ENCODE assay signal across 21 cellular contexts in genomic region chr13:111484129-111484925, GRCh38.
DNase-seq lines count a peak whose midpoint lies in the region; ATAC-seq and TF ChIP-seq lines count a peak whose summit lies in the region.
"Had no signal": no experiment of that assay in that cellular context is flagged by ENCODE, and none has a peak within 500 bp of the region (broad histone marks: within the 10 kb centered on the region; RNA-seq: fewer than 3 reads in every experiment).

No MANE protein-coding gene starts in this region.

- WGBS in endodermal cell (ENCODE audit: insufficient coverage in 1 of 2, insufficient read length in 1 of 2), 2 experiments = 85 to 86% methylated on average over 10 to 22 of the region's 22 CpGs

- no peak for DNase-seq in GM23338 (ENCODE audit: low spot score)
- peak; percentile 37 for DNase-seq in NCI-H2196 (lab: John Stamatoyannopoulos, UW; ENCODE audit: unreplicated experiment)
- peak; percentile 37 for DNase-seq in chondrocyte (ENCODE audit: low spot score)
- peak; percentile 56 for DNase-seq in posterior vena cava (ENCODE audit: low spot score)
- DNase-seq in dorsolateral prefrontal cortex = no peak
- DNase-seq in endodermal cell = no peak
- DNase-seq: activated CD4-positive, alpha-beta T cell treated with anti-CD3 and anti-CD28 coated beads for 4 hours; activated gamma-delta T cell treated with Interleukin-2 at 50 U/mL for 16 hours; CD4-positive, CD25-positive, alpha-beta regulatory T cell; dermis blood vessel endothelial cell; DMS53; foreskin fibroblast; MG63; NCI-H187; NCI-H526 had no signal

- H3F3A ChIP-seq in GM23338 (replicated peaks; ENCODE audit: low read depth) = no peaks in the 10 kb centered on the region

- H3K4me3 Mint-ChIP-seq in GM23338 (no peak overlapping the region), chondrocyte (ENCODE audit: unreplicated experiment) (no peak overlapping the region), endodermal cell (no peak overlapping the region)
- H3K4me3 Mint-ChIP-seq: CD4-positive, CD25-positive, alpha-beta regulatory T cell had no signal

- no peak for TF ChIP-seq CTCF in GM23338 (conservative IDR thresholded peaks at IDR 0.05; ENCODE audit: low read depth in 2 of 2)
- no peak for TF ChIP-seq CTCF in chondrocyte (IDR thresholded peaks at IDR 0.05)
- TF ChIP-seq CTCF in dorsolateral prefrontal cortex (IDR thresholded peaks at IDR 0.05 in 54 of 56, conservative IDR thresholded peaks at IDR 0.05 in 2 of 56; ENCODE audit: low read depth in 1 of 56, partially characterized antibody in 56 of 56) = no peak
- no peak for TF ChIP-seq CTCF in endodermal cell (conservative IDR thresholded peaks at IDR 0.05)

- no peaks in the 10 kb centered on the region for H3K36me3 ChIP-seq in GM23338 (ENCODE audit: insufficient read depth)
- no peaks in the 10 kb centered on the region for H3K36me3 ChIP-seq in endodermal cell (ENCODE audit: control insufficient read depth, insufficient read depth, low read length)
- H3K36me3 ChIP-seq: breast epithelium, MG63 had no signal

- peak; percentile 52 for ATAC-seq in GM23338
- no peak for ATAC-seq in GM21786 (IDR thresholded peaks at IDR 0.05; ENCODE audit: unreplicated experiment)
- ATAC-seq: GM12878, Right ventricle myocardium inferior had no signal

- H3K4me3 ChIP-seq in GM23338 (no peak overlapping the region), dorsolateral prefrontal cortex (no peak overlapping the region), endodermal cell (ENCODE audit: low read length) (no peak overlapping the region)
- H3K4me3 ChIP-seq: breast epithelium, GM12878, lung, MG63 had no signal

- H3K4me1 Mint-ChIP-seq in GM23338 = peaks cover 2% of the 10 kb centered on the region; the same call in 2 of the 3 replicates
- H3K4me1 Mint-ChIP-seq in chondrocyte (ENCODE audit: low read depth) = no peaks in the 10 kb centered on the region
- H3K4me1 Mint-ChIP-seq in endodermal cell = peaks cover 5% of the 10 kb centered on the region
- H3K4me1 Mint-ChIP-seq: CD4-positive, CD25-positive, alpha-beta regulatory T cell had no signal

- H3K27ac Mint-ChIP-seq in GM23338 = no peak overlapping the region
- H3K27ac Mint-ChIP-seq in chondrocyte (ENCODE audit: unreplicated experiment) = no peak overlapping the region
- H3K27ac Mint-ChIP-seq in endodermal cell = no peak overlapping the region
- H3K27ac Mint-ChIP-seq: CD4-positive, CD25-positive, alpha-beta regulatory T cell had no signal

- intact Hi-C loops in posterior vena cava (cut with DNase I) (loop anchor here in 1 of 2 donors (10.0 kb wide), 1 partner anchor 1120 kb away; no protein-coding TSS in a partner anchor), dorsolateral prefrontal cortex (cut with DNase I) (no loop called here)

- H3K9me3 Mint-ChIP-seq in GM23338 (peaks cover 31% of the 10 kb centered on the region), chondrocyte (ENCODE audit: low read depth) (peaks cover 14% of the 10 kb centered on the region), endodermal cell (peaks cover 33% of the 10 kb centered on the region)

- H3K9ac ChIP-seq in endodermal cell (ENCODE audit: extremely low read depth, low read length, poor library complexity, severe bottlenecking) = no peak overlapping the region

- no peaks in the 10 kb centered on the region for H3K27me3 ChIP-seq in GM23338 (ENCODE audit: insufficient read depth)
- peaks cover 0 to 15% (median 0%) of the 10 kb centered on the region in 45 donors for H3K27me3 ChIP-seq in dorsolateral prefrontal cortex
- H3K27me3 ChIP-seq in endodermal cell (ENCODE audit: control insufficient read depth, insufficient read depth, low read length, poor library complexity, severe bottlenecking) = no peaks in the 10 kb centered on the region
- H3K27me3 ChIP-seq: MG63 had no signal

- no peaks in the 10 kb centered on the region for H3K4me1 ChIP-seq in GM23338 (ENCODE audit: insufficient read depth)
- H3K4me1 ChIP-seq in endodermal cell (ENCODE audit: control insufficient read depth, insufficient read depth, low read length) = no peaks in the 10 kb centered on the region
- H3K4me1 ChIP-seq: breast epithelium had no signal

- H3K9me2 ChIP-seq in GM23338 (ENCODE audit: insufficient read depth) = no peaks in the 10 kb centered on the region

- H3K4me2 ChIP-seq in GM23338 = no peak overlapping the region

- H3K79me2 ChIP-seq in GM23338 (replicated peaks; ENCODE audit: insufficient read depth) = no peaks in the 10 kb centered on the region

- peaks cover 14% of the 10 kb centered on the region for H3K9me3 ChIP-seq in endodermal cell (ENCODE audit: control insufficient read depth, low read length)

- H3K36me3 Mint-ChIP-seq in GM23338 (ENCODE audit: low read depth) (peaks cover 23% of the 10 kb centered on the region), chondrocyte (ENCODE audit: low read depth) (no peaks in the 10 kb centered on the region), endodermal cell (ENCODE audit: low read depth) (no peaks in the 10 kb centered on the region)
- H3K36me3 Mint-ChIP-seq: CD4-positive, CD25-positive, alpha-beta regulatory T cell had no signal

- no peak overlapping the region for H2AFZ ChIP-seq in GM23338

- H3K27ac ChIP-seq in GM23338 (ENCODE audit: low read depth) = no peak overlapping the region
- no peak overlapping the region for H3K27ac ChIP-seq in dorsolateral prefrontal cortex
- H3K27ac ChIP-seq in endodermal cell (ENCODE audit: low read depth, low read length) = no peak overlapping the region
- H3K27ac ChIP-seq: breast epithelium, epithelial cell of prostate had no signal

- H4K20me1 ChIP-seq in GM23338 (replicated peaks; ENCODE audit: insufficient read depth) = no peaks in the 10 kb centered on the region

- peaks cover 11% of the 10 kb centered on the region for H3K27me3 Mint-ChIP-seq in GM23338 (ENCODE audit: insufficient read depth, low read depth, poor library complexity)
- H3K27me3 Mint-ChIP-seq in chondrocyte (ENCODE audit: low read depth) = peaks cover 19% of the 10 kb centered on the region
- H3K27me3 Mint-ChIP-seq in endodermal cell (ENCODE audit: insufficient read depth) = peaks cover 3% of the 10 kb centered on the region

TF ChIP-seq in GM23338, 12 proteins besides CTCF, POLR2A, EP300 and RAD21 (continues in another document):
- TF ChIP-seq REST (IDR thresholded peaks at IDR 0.05; ENCODE audit: unreplicated experiment) (no peak), CREB1 (CRISPR knock-in tag; IDR thresholded peaks at IDR 0.05; ENCODE audit: low read depth) (no peak)

Comparison
In these comparisons a context has a peak if more than half of its experiments do, and no peak if none do; other contexts are left out.
1. DNase-seq: peak in NCI-H2196 (single experiment), chondrocyte (single experiment) and posterior vena cava (single experiment); none in GM23338 (single experiment), dorsolateral prefrontal cortex (0 of 10) and endodermal cell (single experiment).